In the genomic region with DNA sequence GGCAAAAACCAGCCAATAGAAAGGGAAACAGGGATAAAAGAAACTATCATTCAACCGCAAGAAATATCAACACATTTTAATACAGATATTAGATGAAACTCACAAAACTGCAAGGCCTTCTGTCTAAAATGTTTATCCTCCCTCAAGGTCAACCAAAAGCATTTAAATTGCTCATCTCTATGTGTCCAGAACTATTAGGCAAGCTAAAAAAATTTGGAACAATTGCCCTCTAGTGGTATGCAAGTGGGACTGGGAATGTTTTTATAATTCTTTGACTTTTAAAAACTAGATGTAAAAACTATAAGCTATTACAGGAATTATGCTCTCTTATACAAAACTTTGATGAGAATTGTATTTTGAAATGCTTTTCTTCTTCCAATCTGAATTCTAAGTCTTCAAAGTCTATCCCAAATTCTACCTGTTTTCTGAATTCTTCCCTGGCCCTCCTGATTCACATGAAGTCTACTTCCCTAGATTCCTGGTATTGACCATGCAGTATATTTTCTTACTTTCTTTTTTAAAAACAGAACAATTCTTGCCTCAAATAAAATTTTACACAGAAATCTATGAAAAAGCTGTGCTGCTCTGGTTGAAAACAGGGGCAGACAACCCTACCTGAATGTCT, we compare ENCODE assay signal across 10 cellular contexts. TPM values are rescaled to one million over a fixed set of nuclear protein-coding genes. Genes with fewer than 3 reads are reported as not detected.
DNase-seq lines count a peak whose midpoint lies in the region; ATAC-seq and TF ChIP-seq lines count a peak whose summit lies in the region.
"Had no signal": no experiment of that assay in that cellular context is flagged by ENCODE, and none has a peak within 500 bp of the region (broad histone marks: within the 10 kb centered on the region; RNA-seq: fewer than 3 reads in every experiment).

No MANE protein-coding gene starts in this region.

- H3K9me3 ChIP-seq in heart right ventricle (no peaks in the 10 kb centered on the region), RWPE2 (ENCODE audit: severe bottlenecking) (no peaks in the 10 kb centered on the region), upper lobe of right lung (no peaks in the 10 kb centered on the region)

- H3K4me3 ChIP-seq in heart right ventricle (no peak overlapping the region), RWPE2 (ENCODE audit: severe bottlenecking) (no peak overlapping the region), upper lobe of right lung (no peak overlapping the region)
- H3K4me3 ChIP-seq: SK-N-MC had no signal

- peak; percentile 16 to 67 (median 54) for TF ChIP-seq CTCF in heart right ventricle (IDR thresholded peaks at IDR 0.05)
- TF ChIP-seq CTCF in RWPE2 (IDR thresholded peaks at IDR 0.05; ENCODE audit: poor library complexity, severe bottlenecking), result peak; percentile 75
- TF ChIP-seq CTCF in upper lobe of right lung (IDR thresholded peaks at IDR 0.05), result peak; percentile 61

- H3K27ac ChIP-seq in heart right ventricle (no peak overlapping the region), RWPE2 (ENCODE audit: poor library complexity, severe bottlenecking) (no peak overlapping the region), upper lobe of right lung (no peak overlapping the region)
- H3K27ac ChIP-seq: SK-N-MC had no signal

- no peak for ATAC-seq in heart right ventricle
- ATAC-seq in Right ventricle myocardium inferior, result no peak
- no peak for ATAC-seq in RWPE2 (ENCODE audit: low read depth)
- no peak for ATAC-seq in upper lobe of right lung
- ATAC-seq in GM19328 (IDR thresholded peaks at IDR 0.05; ENCODE audit: unreplicated experiment), result no peak
- no peak for ATAC-seq in HG03135 (IDR thresholded peaks at IDR 0.05; ENCODE audit: unreplicated experiment)

- WGBS in heart right ventricle, 2 donors, result 93 to 96% methylated on average over 1 of the region's 1 CpG

- DNase-seq in heart right ventricle (no peak), Right ventricle myocardium inferior (ENCODE audit: missing footprints) (no peak), RWPE2 (ENCODE audit: low spot score) (no peak), fibroblast of peridontal ligament (ENCODE audit: extremely low read depth) (peak; percentile 80), upper lobe of right lung (no peak), NCI-H1436 treated with DMSO at 0.1 percent for 48 hours (lab: John Stamatoyannopoulos, UW) (no peak)

- H3K36me3 ChIP-seq in heart right ventricle (peaks cover 0 to 87% (median 65%) of the 10 kb centered on the region in 9 donors), RWPE2 (ENCODE audit: low read depth) (peaks cover 92% of the 10 kb centered on the region), upper lobe of right lung (peaks cover 86% of the 10 kb centered on the region)

- intact Hi-C loops in heart right ventricle (cut with DNase I), result loop anchor here in 5 of 10 donors (5.0 to 10.0 kb wide), 2 partner anchors 344 to 346 kb away; no protein-coding TSS in a partner anchor
- intact Hi-C loops in Right ventricle myocardium inferior (cut with DNase I), result loop anchor here (2.0 kb wide), 1 partner anchor 346 kb away; no protein-coding TSS in a partner anchor
- intact Hi-C loops in upper lobe of right lung (cut with DNase I), result no loop called here

- H3K27me3 ChIP-seq in heart right ventricle (no peaks in the 10 kb centered on the region), RWPE2 (ENCODE audit: insufficient read depth, poor library complexity, severe bottlenecking) (no peaks in the 10 kb centered on the region), upper lobe of right lung (no peaks in the 10 kb centered on the region)

- H3K4me1 ChIP-seq in heart right ventricle (peaks cover 2 to 20% (median 12%) of the 10 kb centered on the region in 9 donors), RWPE2 (ENCODE audit: insufficient read depth, poor library complexity, severe bottlenecking) (peaks cover 8% of the 10 kb centered on the region), upper lobe of right lung (peaks cover 10% of the 10 kb centered on the region)

RNA-seq across cellular contexts. Expression of gene CWC15, which starts 4.9 kb away (rescaled TPM):
- total RNA-seq in heart right ventricle (10 to 100 TPM; 53.1 to 75.4 (median 67.3) TPM), Right ventricle myocardium inferior (79.1 TPM), upper lobe of right lung (53.9 TPM)
- polyA plus RNA-seq in heart right ventricle, result 100 to 1,000 TPM in 1 of 2 donors, 10 to 100 TPM in 1; 71.6 to 196 TPM

RNA-seq across cellular contexts. Expression of gene KDM4D, which starts 5.1 kb away (rescaled TPM):
- 1 to 10 TPM in 6 of 10 donors, under 1 TPM in 4; 0.79 to 1.3 (median 1.0) TPM for total RNA-seq in heart right ventricle
- under 1 TPM; 0.22 to 0.57 TPM for polyA plus RNA-seq in heart right ventricle
- 0.54 TPM for total RNA-seq in Right ventricle myocardium inferior
- 0.52 TPM for total RNA-seq in upper lobe of right lung

RNA-seq across cellular contexts. Expression of gene KDM4E, which starts 56.6 kb away (rescaled TPM):
- total RNA-seq in heart right ventricle (not detected), Right ventricle myocardium inferior (not detected), upper lobe of right lung (not detected)
- not detected for polyA plus RNA-seq in heart right ventricle
- total RNA-seq: subcutaneous adipose tissue had no signal
